In the genomic region with DNA sequence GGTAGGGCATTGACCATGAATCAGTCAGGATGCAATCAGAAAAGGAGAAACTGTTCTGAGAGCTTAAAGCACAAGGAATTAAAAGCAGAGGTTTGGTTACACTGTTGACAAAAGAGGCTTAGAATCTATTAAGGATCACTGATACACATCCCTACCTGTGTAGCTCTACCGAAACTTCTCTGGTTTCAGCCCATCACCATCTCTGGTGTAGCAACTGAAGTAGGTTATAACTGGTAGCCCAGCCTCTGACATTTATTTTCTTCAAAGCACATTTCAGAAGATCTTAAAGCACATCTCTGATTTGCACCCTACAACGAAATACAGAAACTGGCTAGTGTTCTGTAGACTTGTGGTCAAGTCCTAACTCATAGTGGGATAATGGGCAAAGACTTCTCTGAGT, we compare ENCODE assay signal across 25 cellular contexts.
"Had no signal": no experiment of that assay in that cellular context is flagged by ENCODE, and none has a peak within 500 bp of the region (broad histone marks: within the 10 kb centered on the region; RNA-seq: fewer than 3 reads in every experiment).

No MANE protein-coding gene starts in this region.

- H3K4me2 ChIP-seq: neural progenitor cell had no signal

- H3K27ac ChIP-seq: neural progenitor cell, ovary, parathyroid adenoma, psoas muscle, right lobe of liver, sigmoid colon, stomach, thoracic aorta, thyroid gland, tibial nerve, upper lobe of left lung, vagina had no signal

- H3K9ac ChIP-seq: neural progenitor cell, parathyroid adenoma had no signal

- H2AFZ ChIP-seq: neural progenitor cell, parathyroid adenoma had no signal

- H3K4me1 ChIP-seq: neural progenitor cell, parathyroid adenoma, psoas muscle, right lobe of liver, sigmoid colon, stomach, thyroid gland, tibial nerve, upper lobe of left lung, vagina had no signal

- H3K4me3 ChIP-seq: neural progenitor cell, ovary, psoas muscle, right lobe of liver, sigmoid colon, stomach, thoracic aorta, thyroid gland, tibial nerve, upper lobe of left lung, vagina had no signal

- H3K27me3 ChIP-seq: neural progenitor cell, ovary, right lobe of liver, sigmoid colon, stomach, thyroid gland, tibial nerve, upper lobe of left lung, vagina had no signal

- H3K79me2 ChIP-seq: parathyroid adenoma had no signal

- ATAC-seq: natural killer cell; psoas muscle; right cardiac atrium; right lobe of liver; stimulated activated effector memory CD8-positive, alpha-beta T cell treated with anti-CD3 and anti-CD28 coated beads, Interleukin-12 subunit alpha, Interleukin-12 subunit beta, amount 100 ng/mL, for 72 hours; stimulated activated naive B cell treated with anti-CD40 and anti-IgM and Interleukin-4, amounts not matched to agents 10 μg/mL and 1 μg/mL and 100 μg/mL, for 72 hours had no signal

- DNase-seq: natural killer cell; occipital lobe; ovary; posterior cingulate gyrus; psoas muscle; right cardiac atrium; right lobe of liver; sigmoid colon; small intestine; stimulated activated CD4-positive, alpha-beta T cell treated with anti-CD3 and anti-CD28 coated beads, Interleukin-15, amount 100 ng/mL, for 24 hours; stimulated activated CD4-positive, alpha-beta T cell treated with anti-CD3 and anti-CD28 coated beads, Interleukin-2, amount 100 ng/mL, for 24 hours; stimulated activated CD4-positive, alpha-beta T cell treated with anti-CD3 and anti-CD28 coated beads, Interleukin-2, amount 100 ng/mL, for 48 hours; stimulated activated CD4-positive, alpha-beta T cell treated with anti-CD3 and anti-CD28 coated beads, Interleukin-4, amount 100 ng/mL, for 24 hours; stimulated activated naive B cell treated with anti-CD40 and anti-IgM and Interleukin-4, amounts not matched to agents 10 μg/mL and 1 μg/mL and 100 μg/mL, for 72 hours; stimulated activated naive CD4-positive, alpha-beta T cell treated with Interleukin-2 at 50 U/mL for 16 hours; stomach; thyroid gland; trophoblast cell; upper lobe of left lung had no signal

- H3K9me3 ChIP-seq: ovary, psoas muscle, right lobe of liver, sigmoid colon, stomach, thoracic aorta, thyroid gland, tibial nerve, upper lobe of left lung, vagina had no signal

- H3K36me3 ChIP-seq: neural progenitor cell, ovary, right lobe of liver, sigmoid colon, stomach, thoracic aorta, thyroid gland, tibial nerve, upper lobe of left lung, vagina had no signal
